In genomic region chr4:82726601-82727000, GRCh38 we compare ENCODE assay signal across 24 cellular contexts.
"Had no signal": no experiment of that assay in that cellular context is flagged by ENCODE, and none has a peak within 500 bp of the region (broad histone marks: within the 10 kb centered on the region; RNA-seq: fewer than 3 reads in every experiment).

No MANE protein-coding gene starts in this region.

- DNase-seq: Kasumi-1; MM.1S; NCI-H1105 treated with DMSO at 0.1 percent for 48 hours; NCI-H1417 treated with DMSO at 0.1 percent for 48 hours; NCI-H146; NCI-H1694 treated with DMSO at 0.1 percent for 48 hours; NCI-H1930; NCI-H2081; NCI-H2107; NCI-H2227 treated with DMSO at 0.1 percent for 48 hours; NCI-H524; NCI-H526 treated with DMSO at 0.1 percent for 48 hours; NCI-H748 treated with DMSO at 0.1 percent for 48 hours; NK-92 treated with Interleukin-12 subunit alpha and Interleukin-12 subunit beta, amount 100 ng/mL, for 24 hours; PC-3; SHP77 treated with DMSO at 0.1 percent for 48 hours; SJCRH30; SW 1271 had no signal

- H3K27me3 ChIP-seq: SJCRH30 had no signal

- H3K27ac ChIP-seq: HL-60, KMS-11, RWPE1, SJCRH30 had no signal

- H3K4me3 ChIP-seq: K562, SJCRH30 had no signal

- ATAC-seq: K562, Panc1, PC-3, SK-N-SH treated with all-trans-retinoic acid at 6 μM for 48 hours had no signal

- H3K9me3 ChIP-seq: SJCRH30 had no signal
